Comparison of ENCODE assay signal across 25 cellular contexts in genomic region chr2:219429958-219430586, GRCh38. TPM values are rescaled to one million over a fixed set of nuclear protein-coding genes. Genes with fewer than 3 reads are reported as not detected.
DNase-seq lines count a peak whose midpoint lies in the region; ATAC-seq and TF ChIP-seq lines count a peak whose summit lies in the region.
"Had no signal": no experiment of that assay in that cellular context is flagged by ENCODE, and none has a peak within 500 bp of the region (broad histone marks: within the 10 kb centered on the region; RNA-seq: fewer than 3 reads in every experiment).

No MANE protein-coding gene starts in this region.

- TF ChIP-seq POLR2A in body of pancreas (IDR thresholded peaks at IDR 0.05): no peak

- peak; percentile 6 for DNase-seq in natural killer cell treated with Interleukin-12 subunit alpha and Interleukin-12 subunit beta and Interleukin-15 and Interleukin-18, amount 100 ng/mL, for 72 hours (ENCODE audit: low spot score)
- DNase-seq in natural killer cell (no peak), right cardiac atrium (no peak), retina (peak; percentile 3), aorta (peak in 1 of 2 donors; percentile 7), HAP-1 (ENCODE audit: low spot score in 2 of 2) (no peak), body of pancreas (no peak)
- DNase-seq: activated CD4-positive, CD25-positive, alpha-beta regulatory T cell; activated CD8-positive, alpha-beta memory T cell treated with anti-CD3 and anti-CD28 coated beads, Interleukin-2, amount 50 U/mL, for 4 hours; activated naive CD4-positive, alpha-beta T cell treated with anti-CD3 and anti-CD28 coated beads, Interleukin-2, amount 50 U/mL, for 16 hours; CD4-positive, alpha-beta memory T cell; left lung; NCI-H1417 treated with DMSO at 0.1 percent for 48 hours; NCI-H2227 treated with DMSO at 0.1 percent for 48 hours; pancreas had no signal

- TF ChIP-seq CTCF in natural killer cell (IDR thresholded peaks at IDR 0.05) (no peak), body of pancreas (IDR thresholded peaks at IDR 0.05) (no peak)

- no peaks in the 10 kb centered on the region for H3K36me3 Mint-ChIP-seq in natural killer cell treated with Interleukin-12 subunit alpha and Interleukin-12 subunit beta and Interleukin-15 and Interleukin-18, amount 100 ng/mL, for 72 hours
- no peaks in the 10 kb centered on the region for H3K36me3 Mint-ChIP-seq in natural killer cell
- H3K36me3 Mint-ChIP-seq: CD4-positive, alpha-beta memory T cell; mesothelial cell of epicardium had no signal

- H3K9me3 Mint-ChIP-seq in natural killer cell treated with Interleukin-12 subunit alpha and Interleukin-12 subunit beta and Interleukin-15 and Interleukin-18, amount 100 ng/mL, for 72 hours: no peaks in the 10 kb centered on the region
- no peaks in the 10 kb centered on the region for H3K9me3 Mint-ChIP-seq in natural killer cell
- H3K9me3 Mint-ChIP-seq: CD4-positive, alpha-beta memory T cell; mesothelial cell of epicardium; stimulated activated naive CD8-positive, alpha-beta T cell treated with anti-CD3 and anti-CD28 coated beads, Interleukin-15, Interleukin-2, amounts not matched to agents 100 ng/mL and 50 ng/mL, for 24 hours had no signal

- WGBS in right cardiac atrium: 91% methylated on average over 7 of the region's 7 CpGs
- WGBS in aorta, 2 donors: 92 to 94% methylated on average over 7 of the region's 7 CpGs
- 88 to 92% methylated on average over 7 of the region's 7 CpGs for WGBS in body of pancreas, 2 donors

- H3K27me3 ChIP-seq in right cardiac atrium (ENCODE audit: control insufficient read depth, insufficient read depth) (no peaks in the 10 kb centered on the region), aorta (ENCODE audit: control insufficient read depth in 1 of 2, insufficient read depth in 2 of 2, low read length in 1 of 2) (no peaks in the 10 kb centered on the region), HAP-1 (ENCODE audit: low read depth) (no peaks in the 10 kb centered on the region), body of pancreas (peaks cover 6 to 9% of the 10 kb centered on the region in 2 donors)
- H3K27me3 ChIP-seq: cardiac muscle cell, pancreas, SJSA1 had no signal

- peaks cover 20 to 22% of the 10 kb centered on the region in 2 donors for H3K27me3 Mint-ChIP-seq in natural killer cell treated with Interleukin-12 subunit alpha and Interleukin-12 subunit beta and Interleukin-15 and Interleukin-18, amount 100 ng/mL, for 72 hours
- peaks cover 8 to 13% of the 10 kb centered on the region in 2 donors for H3K27me3 Mint-ChIP-seq in natural killer cell (ENCODE audit: low read depth in 2 of 2)

- H3K27ac ChIP-seq in right cardiac atrium (ENCODE audit: low read length): peak overlapping the region; percentile 57
- peak overlapping the region; percentile 12 to 69 for H3K27ac ChIP-seq in aorta (ENCODE audit: low read depth in 1 of 2, low read length in 2 of 2)
- no peak overlapping the region for H3K27ac ChIP-seq in body of pancreas
- H3K27ac ChIP-seq: cardiac muscle cell, KMS-11, left lung, pancreas, SJSA1, tibial nerve had no signal

- intact Hi-C loops in natural killer cell (cut with micrococcal nuclease) (no loop called here), right cardiac atrium (cut with DNase I) (no loop called here), aorta (cut with DNase I) (no loop called here), body of pancreas (cut with DNase I) (no loop called here)

- H3K4me3 Mint-ChIP-seq in natural killer cell treated with Interleukin-12 subunit alpha and Interleukin-12 subunit beta and Interleukin-15 and Interleukin-18, amount 100 ng/mL, for 72 hours: no peak overlapping the region
- no peak overlapping the region for H3K4me3 Mint-ChIP-seq in natural killer cell
- H3K4me3 Mint-ChIP-seq: CD4-positive, alpha-beta memory T cell; mesothelial cell of epicardium; stimulated activated naive CD8-positive, alpha-beta T cell treated with anti-CD3 and anti-CD28 coated beads, Interleukin-15, Interleukin-2, amounts not matched to agents 100 ng/mL and 50 ng/mL, for 24 hours had no signal

- no peaks in the 10 kb centered on the region for H3K36me3 ChIP-seq in aorta (ENCODE audit: control insufficient read depth in 1 of 2, insufficient read depth in 2 of 2, low read length in 1 of 2)
- H3K36me3 ChIP-seq in HAP-1 (replicated peaks): no peaks in the 10 kb centered on the region
- H3K36me3 ChIP-seq in body of pancreas (replicated peaks in 1 of 2; ENCODE audit: insufficient read depth in 1 of 2, low read depth in 2 of 2): no peaks in the 10 kb centered on the region
- H3K36me3 ChIP-seq: cardiac muscle cell, left lung, pancreas, SJSA1, tibial nerve had no signal

- H3K27ac Mint-ChIP-seq in natural killer cell treated with Interleukin-12 subunit alpha and Interleukin-12 subunit beta and Interleukin-15 and Interleukin-18, amount 100 ng/mL, for 72 hours: no peak overlapping the region
- H3K27ac Mint-ChIP-seq in natural killer cell: no peak overlapping the region
- H3K27ac Mint-ChIP-seq: CD4-positive, alpha-beta memory T cell; mesothelial cell of epicardium; stimulated activated naive CD8-positive, alpha-beta T cell treated with anti-CD3 and anti-CD28 coated beads, Interleukin-15, Interleukin-2, amounts not matched to agents 100 ng/mL and 50 ng/mL, for 24 hours had no signal

- H3K9me3 ChIP-seq in right cardiac atrium (ENCODE audit: control insufficient read depth, low read length): no peaks in the 10 kb centered on the region
- no peaks in the 10 kb centered on the region for H3K9me3 ChIP-seq in aorta (ENCODE audit: control insufficient read depth, low read length)
- no peaks in the 10 kb centered on the region for H3K9me3 ChIP-seq in HAP-1
- no peaks in the 10 kb centered on the region for H3K9me3 ChIP-seq in body of pancreas
- H3K9me3 ChIP-seq: left lung, pancreas, SJSA1, tibial nerve had no signal

- ATAC-seq in natural killer cell treated with Interleukin-12 subunit alpha and Interleukin-12 subunit beta and Interleukin-15 and Interleukin-18, amount 100 ng/mL, for 72 hours: no peak
- ATAC-seq in natural killer cell (no peak), right cardiac atrium (peak in 1 of 2 donors; percentile 1), aorta (ENCODE audit: low FRiP score) (no peak), GM21360 (IDR thresholded peaks at IDR 0.05; ENCODE audit: unreplicated experiment) (no peak), body of pancreas (no peak)

- no peaks in the 10 kb centered on the region for H3K4me1 Mint-ChIP-seq in natural killer cell treated with Interleukin-12 subunit alpha and Interleukin-12 subunit beta and Interleukin-15 and Interleukin-18, amount 100 ng/mL, for 72 hours (ENCODE audit: low read depth in 2 of 2)
- no peaks in the 10 kb centered on the region for H3K4me1 Mint-ChIP-seq in natural killer cell

- in situ Hi-C loops in HAP-1 (cut with MboI; ENCODE audit: low sequenced_read_pairs): no loop called here

- H3K4me1 ChIP-seq in right cardiac atrium (ENCODE audit: control insufficient read depth, insufficient read depth, low read length) (no peaks in the 10 kb centered on the region), aorta (ENCODE audit: control insufficient read depth in 1 of 2, insufficient read depth in 2 of 2, low read length in 2 of 2) (no peaks in the 10 kb centered on the region), HAP-1 (peaks cover 2% of the 10 kb centered on the region; the same call in 1 of the 2 replicates), body of pancreas (peaks cover 5% of the 10 kb centered on the region)
- H3K4me1 ChIP-seq: pancreas, SJSA1 had no signal

- no peak overlapping the region for H3K4me3 ChIP-seq in right cardiac atrium (ENCODE audit: low read length)
- no peak overlapping the region for H3K4me3 ChIP-seq in aorta (ENCODE audit: low read length in 2 of 2)
- no peak overlapping the region for H3K4me3 ChIP-seq in HAP-1
- H3K4me3 ChIP-seq in body of pancreas: no peak overlapping the region
- H3K4me3 ChIP-seq: cardiac muscle cell, left lung, pancreas, SJSA1, tibial nerve had no signal

RNA-seq across cellular contexts. Expression of gene SPEG, which starts 4.6 kb away (rescaled TPM):
- total RNA-seq in natural killer cell treated with Interleukin-12 subunit alpha and Interleukin-12 subunit beta and Interleukin-15 and Interleukin-18, amount 100 ng/mL, for 72 hours: under 1 TPM in 1 of 2 donors, not detected in 1; 0.86 TPM
- 1 to 10 TPM in 2 of 3 donors, under 1 TPM in 1; 0.35 to 1.5 (median 1.2) TPM for total RNA-seq in natural killer cell
- 100 to 1,000 TPM; 122 to 176 (median 159) TPM for total RNA-seq in right cardiac atrium
- 85.5 TPM for polyA plus RNA-seq in right cardiac atrium
- total RNA-seq in aorta: 100 to 1,000 TPM; 261 to 453 TPM
- polyA plus RNA-seq in aorta: 1,000 to 10,000 TPM in 1 of 2 donors, 10 to 100 TPM in 1; 81.6 to 1,108 TPM
- total RNA-seq in body of pancreas: 1 to 10 TPM; 2.9 to 3.6 TPM

RNA-seq across cellular contexts. Expression of gene DES, which starts 11.9 kb away (rescaled TPM):
- total RNA-seq in natural killer cell treated with Interleukin-12 subunit alpha and Interleukin-12 subunit beta and Interleukin-15 and Interleukin-18, amount 100 ng/mL, for 72 hours: not detected
- total RNA-seq in natural killer cell (not detected), right cardiac atrium (over 10,000 TPM in 1 of 4 donors, 1,000 to 10,000 TPM in 3; 6,970 to 10,932 (median 7,338) TPM), aorta (100 to 1,000 TPM; 282 to 314 TPM), body of pancreas (10 to 100 TPM; 12.7 to 23.1 TPM)
- polyA plus RNA-seq in right cardiac atrium (9,146 TPM), aorta (100 to 1,000 TPM in 1 of 2 donors, 10 to 100 TPM in 1; 22.5 to 145 TPM)
- total RNA-seq: A673; CD4-positive, alpha-beta memory T cell; glomerular endothelial cell had no signal
- polyA plus RNA-seq: CD4-positive, alpha-beta memory T cell; neural cell had no signal

RNA-seq across cellular contexts. Expression of gene DNPEP, which starts 42.4 kb away (rescaled TPM):
- total RNA-seq in natural killer cell treated with Interleukin-12 subunit alpha and Interleukin-12 subunit beta and Interleukin-15 and Interleukin-18, amount 100 ng/mL, for 72 hours: 100 to 1,000 TPM in 1 of 2 donors, 10 to 100 TPM in 1; 85.3 to 116 TPM
- 100 to 1,000 TPM in 2 of 3 donors, 10 to 100 TPM in 1; 97.8 to 112 (median 103) TPM for total RNA-seq in natural killer cell
- total RNA-seq in right cardiac atrium: 10 to 100 TPM; 42.2 to 58.8 (median 56.2) TPM
- 50.0 TPM for polyA plus RNA-seq in right cardiac atrium
- total RNA-seq in aorta: 10 to 100 TPM; 40.8 to 60.2 TPM
- polyA plus RNA-seq in aorta: 100 to 1,000 TPM in 1 of 2 donors, 10 to 100 TPM in 1; 64.7 to 127 TPM
- total RNA-seq in body of pancreas: 10 to 100 TPM; 18.4 to 24.7 TPM

Comparison
In these comparisons a context has a peak if more than half of its experiments do, and no peak if none do; other contexts are left out.
1. DNase-seq: peak in natural killer cell treated with Interleukin-12 subunit alpha and Interleukin-12 subunit beta and Interleukin-15 and Interleukin-18, amount 100 ng/mL, for 72 hours (single experiment) and retina (single experiment); none in natural killer cell (single experiment), right cardiac atrium (0 of 3), HAP-1 (0 of 2) and body of pancreas (0 of 4).
2. H3K27ac ChIP-seq: peak in right cardiac atrium (single experiment) and aorta (2 of 2); none in body of pancreas (0 of 4).
3. RNA of gene SPEG, which starts 4.6 kb away (total RNA-seq): 261 to 453 TPM in aorta and 122 to 176 TPM in right cardiac atrium; 2.9 to 3.6 TPM in body of pancreas, 0.35 to 1.5 TPM in natural killer cell and 0.86 TPM in natural killer cell treated with Interleukin-12 subunit alpha and Interleukin-12 subunit beta and Interleukin-15 and Interleukin-18, amount 100 ng/mL, for 72 hours; every median in the first group is over 10 times any median in the second.
4. RNA of gene DES, which starts 11.9 kb away (total RNA-seq): 6,970 to 10,932 TPM in right cardiac atrium; 282 to 314 TPM in aorta, 12.7 to 23.1 TPM in body of pancreas, not detected in natural killer cell treated with Interleukin-12 subunit alpha and Interleukin-12 subunit beta and Interleukin-15 and Interleukin-18, amount 100 ng/mL, for 72 hours and not detected in natural killer cell; every median in the first group is over 10 times any median in the second.